16 cellular contexts compared by ENCODE assay signal in the genomic region with DNA sequence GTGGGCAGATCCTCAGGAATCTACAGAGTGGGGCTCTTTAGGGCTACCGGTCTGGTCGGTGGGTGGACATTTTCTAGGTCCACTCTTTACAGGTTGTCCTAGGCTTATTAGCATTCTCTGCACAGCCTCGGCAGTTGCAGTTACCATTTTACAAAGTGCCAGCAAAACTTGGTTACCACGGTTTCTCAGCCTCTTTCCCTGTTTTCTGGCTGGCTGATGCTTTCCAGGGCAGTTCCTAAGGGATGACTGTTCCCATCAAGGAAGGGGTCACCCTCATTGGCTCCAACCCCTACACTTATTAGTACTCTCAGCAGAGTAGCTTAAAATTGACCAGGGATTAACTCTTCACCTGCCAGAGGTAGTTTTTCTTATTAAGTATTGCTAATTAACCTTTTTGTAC. TPM values are rescaled to one million over a fixed set of nuclear protein-coding genes. Genes with fewer than 3 reads are reported as not detected.
"Had no signal": no experiment of that assay in that cellular context is flagged by ENCODE, and none has a peak within 500 bp of the region (broad histone marks: within the 10 kb centered on the region; RNA-seq: fewer than 3 reads in every experiment).

No MANE protein-coding gene starts in this region.

- H3K27ac ChIP-seq: epithelial cell of prostate, gastroesophageal sphincter, SJSA1 had no signal

- H3K9me3 Mint-ChIP-seq: activated T-cell treated with anti-CD3 and anti-CD28 coated beads, Interleukin-2, amount 50 U/mL, for 24 hours; type B pancreatic cell had no signal

- H3K4me1 Mint-ChIP-seq: activated CD8-positive, alpha-beta memory T cell treated with anti-CD3 and anti-CD28 coated beads, Interleukin-2, amount 10 ng/mL, durations not matched to agents 7 days and 5 days had no signal

- H3K4me3 Mint-ChIP-seq: activated CD8-positive, alpha-beta memory T cell treated with anti-CD3 and anti-CD28 coated beads, Interleukin-2, amount 10 ng/mL, durations not matched to agents 7 days and 5 days; activated T-cell treated with anti-CD3 and anti-CD28 coated beads, Interleukin-2, amount 50 U/mL, for 24 hours; effector memory CD8-positive, alpha-beta T cell; natural killer cell treated with Interleukin-12 subunit alpha and Interleukin-12 subunit beta and Interleukin-15 and Interleukin-18, amount 100 ng/mL, for 72 hours; type B pancreatic cell had no signal

- H3K4me1 ChIP-seq: SJSA1 had no signal

- H3K27ac Mint-ChIP-seq: activated CD8-positive, alpha-beta memory T cell treated with anti-CD3 and anti-CD28 coated beads, Interleukin-2, amount 10 ng/mL, durations not matched to agents 7 days and 5 days; activated naive CD4-positive, alpha-beta T cell treated with anti-CD3 and anti-CD28 coated beads, Interleukin-2, amount 50 U/mL, for 72 hours; activated T-cell treated with anti-CD3 and anti-CD28 coated beads, Interleukin-2, amount 50 U/mL, for 24 hours; effector memory CD8-positive, alpha-beta T cell; natural killer cell treated with Interleukin-12 subunit alpha and Interleukin-12 subunit beta and Interleukin-15 and Interleukin-18, amount 100 ng/mL, for 72 hours; type B pancreatic cell had no signal

- ATAC-seq: activated CD4-positive, CD25-positive, alpha-beta regulatory T cell treated with anti-CD3 and anti-CD28 coated beads, Interleukin-2, amount 50 U/mL, for 24 hours; activated CD8-positive, alpha-beta memory T cell treated with anti-CD3 and anti-CD28 coated beads, Interleukin-2, amount 10 ng/mL, durations not matched to agents 7 days and 5 days; activated naive CD4-positive, alpha-beta T cell treated with anti-CD3 and anti-CD28 coated beads, Interleukin-2, amount 50 U/mL, for 72 hours; effector memory CD8-positive, alpha-beta T cell; gastroesophageal sphincter; mucosa of descending colon; natural killer cell treated with Interleukin-12 subunit alpha and Interleukin-12 subunit beta and Interleukin-15 and Interleukin-18, amount 100 ng/mL, for 72 hours had no signal

- H3K27me3 ChIP-seq: ovary had no signal

- H3K36me3 Mint-ChIP-seq: activated CD8-positive, alpha-beta memory T cell treated with anti-CD3 and anti-CD28 coated beads, Interleukin-2, amount 10 ng/mL, durations not matched to agents 7 days and 5 days; activated naive CD4-positive, alpha-beta T cell treated with anti-CD3 and anti-CD28 coated beads, Interleukin-2, amount 50 U/mL, for 72 hours; natural killer cell treated with Interleukin-12 subunit alpha and Interleukin-12 subunit beta and Interleukin-15 and Interleukin-18, amount 100 ng/mL, for 72 hours; type B pancreatic cell had no signal

- H3K36me3 ChIP-seq: gastroesophageal sphincter, ovary, SJSA1 had no signal

- H3K4me3 ChIP-seq: gastroesophageal sphincter, mucosa of descending colon, ovary, SJSA1 had no signal

- DNase-seq: activated CD4-positive, alpha-beta T cell treated with anti-CD3 and anti-CD28 coated beads, Interleukin-2, amount 50 U/mL, for 4 hours; activated CD8-positive, alpha-beta memory T cell treated with anti-CD3 and anti-CD28 coated beads, Interleukin-2, amount 10 ng/mL, durations not matched to agents 7 days and 5 days; activated effector memory CD4-positive, alpha-beta T cell treated with anti-CD3 and anti-CD28 coated beads, Interleukin-2, amount 50 U/mL, for 16 hours; activated T-cell treated with anti-CD3 and anti-CD28 coated beads, Interleukin-2, amount 50 U/mL, for 24 hours; amniotic stem cell; effector memory CD8-positive, alpha-beta T cell; mucosa of descending colon; small intestine had no signal

- H3K9me3 ChIP-seq: gastroesophageal sphincter, mucosa of descending colon, ovary, SJSA1 had no signal

RNA-seq across cellular contexts. Expression of a gene that starts 2.0 kb away (rescaled TPM):
- total RNA-seq: activated CD8-positive, alpha-beta memory T cell treated with anti-CD3 and anti-CD28 coated beads, Interleukin-2, amount 10 ng/mL, durations not matched to agents 7 days and 5 days; activated naive CD4-positive, alpha-beta T cell treated with anti-CD3 and anti-CD28 coated beads, Interleukin-2, amount 50 U/mL, for 72 hours; natural killer cell treated with Interleukin-12 subunit alpha and Interleukin-12 subunit beta and Interleukin-15 and Interleukin-18, amount 100 ng/mL, for 72 hours; SJSA1 had no signal
